In the genomic region with DNA sequence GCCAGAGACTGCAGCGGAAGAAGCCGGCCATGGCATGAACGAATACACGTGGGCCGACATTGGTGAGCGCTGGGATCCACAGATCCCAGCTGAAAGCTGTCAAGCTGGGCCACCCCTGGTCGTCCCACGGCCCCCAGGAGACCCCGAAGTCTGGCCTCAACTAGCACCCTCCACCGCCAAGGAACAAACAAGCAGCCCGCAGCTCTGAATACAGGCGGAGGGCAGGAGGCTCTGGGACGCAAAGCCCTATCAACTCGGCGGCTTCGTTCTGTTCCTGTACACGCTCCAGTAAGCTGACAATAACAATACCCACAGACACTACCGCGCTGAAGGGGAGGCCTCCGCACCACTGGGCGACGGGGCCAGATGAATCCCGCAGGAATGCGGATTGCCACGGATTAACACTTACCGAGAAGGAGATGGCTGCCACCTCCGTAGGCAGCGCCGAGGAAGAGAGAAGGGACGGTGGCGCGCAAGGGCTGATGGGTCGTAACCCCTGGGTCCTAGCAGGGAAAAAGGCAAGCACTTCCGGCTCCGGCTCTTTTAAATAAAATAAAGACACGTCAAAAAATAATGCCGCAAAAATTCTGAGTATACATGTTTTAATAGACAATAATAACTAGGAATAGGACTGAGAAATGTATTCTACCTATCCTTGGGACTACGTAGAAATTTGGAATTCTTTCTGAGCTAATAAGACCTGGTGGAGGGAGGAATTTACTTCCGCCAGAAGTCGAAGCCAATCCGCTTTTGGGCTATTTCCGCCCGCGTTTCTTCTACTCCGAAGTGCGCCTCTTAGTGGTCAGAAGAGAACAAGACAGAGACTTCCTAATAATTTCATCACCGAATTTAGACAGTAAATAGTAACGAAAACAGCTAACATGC, we compare ENCODE assay signal across 1 cellular context.
A peak's percentile ranks its signal among the peaks of the same experiment; 100 is the strongest.
TF ChIP-seq lines count a peak whose summit lies in the region.

Gene RPL32 (minus strand): TSS at position 481 of the 885 bp plus-strand sequence. CDS start 1,328 bp downstream, outside the sequence.

TF ChIP-seq in HepG2, 621 proteins besides CTCF, POLR2A, EP300 and RAD21 (continued from another document and continues in another):
- TF ChIP-seq, protein P1, sequence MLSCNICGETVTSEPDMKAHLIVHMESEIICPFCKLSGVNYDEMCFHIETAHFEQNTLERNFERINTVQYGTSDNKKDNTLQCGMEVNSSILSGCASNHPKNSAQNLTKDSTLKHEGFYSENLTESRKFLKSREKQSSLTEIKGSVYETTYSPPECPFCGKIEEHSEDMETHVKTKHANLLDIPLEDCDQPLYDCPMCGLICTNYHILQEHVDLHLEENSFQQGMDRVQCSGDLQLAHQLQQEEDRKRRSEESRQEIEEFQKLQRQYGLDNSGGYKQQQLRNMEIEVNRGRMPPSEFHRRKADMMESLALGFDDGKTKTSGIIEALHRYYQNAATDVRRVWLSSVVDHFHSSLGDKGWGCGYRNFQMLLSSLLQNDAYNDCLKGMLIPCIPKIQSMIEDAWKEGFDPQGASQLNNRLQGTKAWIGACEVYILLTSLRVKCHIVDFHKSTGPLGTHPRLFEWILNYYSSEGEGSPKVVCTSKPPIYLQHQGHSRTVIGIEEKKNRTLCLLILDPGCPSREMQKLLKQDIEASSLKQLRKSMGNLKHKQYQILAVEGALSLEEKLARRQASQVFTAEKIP (CRISPR knock-in tag; IDR thresholded peaks at IDR 0.05; ENCODE audit: borderline replicate concordance), result no peak
- TF ChIP-seq LCORL (IDR thresholded peaks at IDR 0.05) (no peak), LCORL (CRISPR knock-in tag; IDR thresholded peaks at IDR 0.05) (peak; percentile 37; the same call in 1 of the 2 replicates), REXO4 (CRISPR knock-in tag; IDR thresholded peaks at IDR 0.05; ENCODE audit: borderline replicate concordance) (no peak), KLF12 (CRISPR knock-in tag; IDR thresholded peaks at IDR 0.05; ENCODE audit: borderline replicate concordance) (0 out of 2 replicates have a peak, but pooled peaks have one; percentile 41), NFIC (IDR thresholded peaks at IDR 0.05; ENCODE audit: low read length) (peak; percentile 82; the same call in 1 of the 2 replicates), XBP1 (CRISPR knock-in tag; IDR thresholded peaks at IDR 0.05) (0 out of 2 replicates have a peak, but pooled peaks have one; percentile 48), ZBTB46 (CRISPR knock-in tag; IDR thresholded peaks at IDR 0.05; ENCODE audit: borderline replicate concordance) (no peak), SP140L (CRISPR knock-in tag; IDR thresholded peaks at IDR 0.05; ENCODE audit: borderline replicate concordance) (no peak), THAP7 (CRISPR knock-in tag; IDR thresholded peaks at IDR 0.05) (no peak), MBD4 (IDR thresholded peaks at IDR 0.05; ENCODE audit: borderline replicate concordance, low read length) (no peak), DBP (CRISPR knock-in tag; IDR thresholded peaks at IDR 0.05; ENCODE audit: not compliant biosample characterization) (no peak), HOXA5 (CRISPR knock-in tag; IDR thresholded peaks at IDR 0.05) (0 out of 2 replicates have a peak, but pooled peaks have one; percentile 38), ZNF224 (CRISPR knock-in tag; IDR thresholded peaks at IDR 0.05) (no peak), ISX (CRISPR knock-in tag; conservative IDR thresholded peaks at IDR 0.05) (no peak; the same call in 1 of the 2 replicates), HNRNPL (IDR thresholded peaks at IDR 0.05; ENCODE audit: low read depth, low read length) (peak; percentile 78; the same call in 1 of the 2 replicates), CREB3 (CRISPR knock-in tag; IDR thresholded peaks at IDR 0.05) (no peak), IKZF1 (IDR thresholded peaks at IDR 0.05) (no peak), ZBTB7B (CRISPR knock-in tag; IDR thresholded peaks at IDR 0.05) (peak; percentile 21; the same call in 1 of the 2 replicates), RBAK (CRISPR knock-in tag; IDR thresholded peaks at IDR 0.05) (no peak), FOXJ3 (CRISPR knock-in tag; IDR thresholded peaks at IDR 0.05; ENCODE audit: borderline replicate concordance) (0 out of 2 replicates have a peak, but pooled peaks have one; percentile 37), CCDC6 (CRISPR knock-in tag; IDR thresholded peaks at IDR 0.05) (peak; percentile 30; the same call in 1 of the 2 replicates), NFE2L1 (CRISPR knock-in tag; IDR thresholded peaks at IDR 0.05; ENCODE audit: borderline replicate concordance) (no peak), ELF1 (CRISPR knock-in tag; IDR thresholded peaks at IDR 0.05) (peak; percentile 95), BCLAF1 (IDR thresholded peaks at IDR 0.05) (no peak), STAT5B (CRISPR knock-in tag; IDR thresholded peaks at IDR 0.05) (no peak), CEBPG (CRISPR knock-in tag; IDR thresholded peaks at IDR 0.05) (peak; percentile 58; the same call in 1 of the 2 replicates), ZBTB42 (CRISPR knock-in tag; IDR thresholded peaks at IDR 0.05) (peak; percentile 47; the same call in 1 of the 2 replicates), NCOA2 (CRISPR knock-in tag; IDR thresholded peaks at IDR 0.05) (no peak), MEF2D (CRISPR knock-in tag; IDR thresholded peaks at IDR 0.05) (no peak), ZNF350 (CRISPR knock-in tag; IDR thresholded peaks at IDR 0.05; ENCODE audit: borderline replicate concordance, low read depth) (peak; percentile 56; the same call in 1 of the 2 replicates), ZNF441 (CRISPR knock-in tag; IDR thresholded peaks at IDR 0.05; ENCODE audit: borderline replicate concordance) (peak; percentile 67), ZBTB3 (CRISPR knock-in tag; IDR thresholded peaks at IDR 0.05; ENCODE audit: borderline replicate concordance, low read depth) (no peak), ATF5 (CRISPR knock-in tag; IDR thresholded peaks at IDR 0.05; ENCODE audit: low read depth) (no peak), KDM5B (CRISPR knock-in tag; IDR thresholded peaks at IDR 0.05; ENCODE audit: borderline replicate concordance) (peak; percentile 39; the same call in 1 of the 2 replicates), KDM3A (CRISPR knock-in tag; IDR thresholded peaks at IDR 0.05; ENCODE audit: low read depth) (no peak), ATF7-NPFF (CRISPR knock-in tag; IDR thresholded peaks at IDR 0.05; ENCODE audit: low read depth) (peak; percentile 76), RFXANK (CRISPR knock-in tag; IDR thresholded peaks at IDR 0.05) (no peak), MIXL1 (CRISPR knock-in tag; IDR thresholded peaks at IDR 0.05) (0 out of 2 replicates have a peak, but pooled peaks have one; percentile 12), GABPA (IDR thresholded peaks at IDR 0.05; ENCODE audit: low read depth, low read length) (peak; percentile 68), GABPA (CRISPR knock-in tag; IDR thresholded peaks at IDR 0.05; ENCODE audit: low read depth) (peak; percentile 95), TCF7L2 (IDR thresholded peaks at IDR 0.05; ENCODE audit: low read depth, low read length) (no peak)
- TF ChIP-seq, protein P2, sequence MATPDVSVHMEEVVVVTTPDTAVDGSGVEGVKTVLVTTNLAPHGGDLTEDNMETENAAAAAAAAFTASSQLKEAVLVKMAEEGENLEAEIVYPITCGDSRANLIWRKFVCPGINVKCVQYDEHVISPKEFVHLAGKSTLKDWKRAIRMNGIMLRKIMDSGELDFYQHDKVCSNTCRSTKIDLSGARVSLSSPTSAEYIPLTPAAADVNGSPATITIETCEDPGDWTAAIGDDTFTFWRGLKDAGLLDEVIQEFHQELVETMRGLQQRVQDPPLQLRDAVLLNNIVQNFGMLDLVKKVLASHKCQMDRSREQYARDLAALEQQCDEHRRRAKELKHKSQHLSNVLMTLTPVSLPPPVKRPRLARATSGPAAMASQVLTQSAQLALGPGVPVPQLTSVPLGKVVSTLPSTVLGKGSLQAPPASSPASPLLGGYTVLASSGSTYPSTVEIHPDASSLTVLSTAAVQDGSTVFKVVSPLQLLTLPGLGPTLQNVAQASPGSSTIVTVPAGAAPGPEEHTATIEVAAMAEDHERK (CRISPR knock-in tag; IDR thresholded peaks at IDR 0.05; ENCODE audit: low read depth), result peak; percentile 46; the same call in 1 of the 2 replicates
- TF ChIP-seq, protein P3, sequence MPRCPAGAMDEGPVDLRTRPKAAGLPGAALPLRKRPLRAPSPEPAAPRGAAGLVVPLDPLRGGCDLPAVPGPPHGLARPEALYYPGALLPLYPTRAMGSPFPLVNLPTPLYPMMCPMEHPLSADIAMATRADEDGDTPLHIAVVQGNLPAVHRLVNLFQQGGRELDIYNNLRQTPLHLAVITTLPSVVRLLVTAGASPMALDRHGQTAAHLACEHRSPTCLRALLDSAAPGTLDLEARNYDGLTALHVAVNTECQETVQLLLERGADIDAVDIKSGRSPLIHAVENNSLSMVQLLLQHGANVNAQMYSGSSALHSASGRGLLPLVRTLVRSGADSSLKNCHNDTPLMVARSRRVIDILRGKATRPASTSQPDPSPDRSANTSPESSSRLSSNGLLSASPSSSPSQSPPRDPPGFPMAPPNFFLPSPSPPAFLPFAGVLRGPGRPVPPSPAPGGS (CRISPR knock-in tag; IDR thresholded peaks at IDR 0.05), result no peak
- TF ChIP-seq, protein P4, sequence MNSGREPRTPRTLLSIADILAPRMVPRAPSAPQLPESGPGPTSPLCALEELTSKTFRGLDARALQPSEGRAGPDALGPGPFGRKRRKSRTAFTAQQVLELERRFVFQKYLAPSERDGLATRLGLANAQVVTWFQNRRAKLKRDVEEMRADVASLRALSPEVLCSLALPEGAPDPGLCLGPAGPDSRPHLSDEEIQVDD (CRISPR knock-in tag; IDR thresholded peaks at IDR 0.05; ENCODE audit: borderline replicate concordance), result no peak
- TF ChIP-seq, protein P5, sequence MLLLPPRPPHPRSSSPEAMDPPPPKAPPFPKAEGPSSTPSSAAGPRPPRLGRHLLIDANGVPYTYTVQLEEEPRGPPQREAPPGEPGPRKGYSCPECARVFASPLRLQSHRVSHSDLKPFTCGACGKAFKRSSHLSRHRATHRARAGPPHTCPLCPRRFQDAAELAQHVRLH (CRISPR knock-in tag; IDR thresholded peaks at IDR 0.05; ENCODE audit: borderline replicate concordance, low read depth), result peak; percentile 50; the same call in 1 of the 2 replicates
